Comparison of ENCODE assay signal across 1 cellular context in genomic region chr14:63164108-63164683, GRCh38.
TF ChIP-seq lines count a peak whose summit lies in the region.

No MANE protein-coding gene starts in this region.

TF ChIP-seq in HepG2, 621 proteins besides CTCF, POLR2A, EP300 and RAD21:
- TF ChIP-seq REST (IDR thresholded peaks at IDR 0.05; ENCODE audit: borderline replicate concordance in 1 of 2, low read depth in 1 of 2, low read length in 2 of 2) = 0 out of 4 replicates have a peak, but pooled peaks of 1 of the 2 experiments have one; percentile 44
- TF ChIP-seq ZNF710 (CRISPR knock-in tag; IDR thresholded peaks at IDR 0.05; ENCODE audit: borderline replicate concordance) = no peak
